ENCODE assay signal across 9 cellular contexts in genomic region chr11:111923351-111923788, GRCh38. TPM values are rescaled to one million over a fixed set of nuclear protein-coding genes. Genes with fewer than 3 reads are reported as not detected.
A peak's percentile ranks its signal among the peaks of the same experiment; 100 is the strongest.
DNase-seq lines count a peak whose midpoint lies in the region; TF ChIP-seq lines count a peak whose summit lies in the region.
"Had no signal": no experiment of that assay in that cellular context is flagged by ENCODE, and none has a peak within 500 bp of the region (broad histone marks: within the 10 kb centered on the region; RNA-seq: fewer than 3 reads in every experiment).

No MANE protein-coding gene starts in this region.

- no peaks in the 10 kb centered on the region for H3K36me3 ChIP-seq in OCI-LY3 (replicated peaks; ENCODE audit: low read depth, low read length)
- H3K36me3 ChIP-seq in mesenchymal stem cell (ENCODE audit: control insufficient read depth in 1 of 2, insufficient read depth in 2 of 2, low read depth in 1 of 2, low read length in 2 of 2): no peaks in the 10 kb centered on the region
- H3K36me3 ChIP-seq in thyroid gland: no peaks in the 10 kb centered on the region

- TF ChIP-seq CTCF in OCI-LY3 (IDR thresholded peaks at IDR 0.05; ENCODE audit: low read depth, low read length): no peak
- no peak for TF ChIP-seq CTCF in dorsolateral prefrontal cortex (IDR thresholded peaks at IDR 0.05 in 54 of 56, conservative IDR thresholded peaks at IDR 0.05 in 2 of 56; ENCODE audit: low read depth in 1 of 56, partially characterized antibody in 56 of 56)
- TF ChIP-seq CTCF in thyroid gland (IDR thresholded peaks at IDR 0.05): no peak
- no peak for TF ChIP-seq CTCF in lower leg skin (IDR thresholded peaks at IDR 0.05)

- no peak overlapping the region for H3K14ac ChIP-seq in mesenchymal stem cell (ENCODE audit: low read length in 2 of 2)

- H4K91ac ChIP-seq in mesenchymal stem cell (ENCODE audit: low read length): no peak overlapping the region

- peak overlapping the region in 1 of 2 experiments; percentile 31 for H2BK12ac ChIP-seq in mesenchymal stem cell (ENCODE audit: low read length in 2 of 2)

- no peak overlapping the region for H3K4me2 ChIP-seq in OCI-LY3 (ENCODE audit: low read length)
- H3K4me2 ChIP-seq in mesenchymal stem cell (ENCODE audit: low read length, poor library complexity, severe bottlenecking): peak overlapping the region; percentile 1

- no peak for DNase-seq in dorsolateral prefrontal cortex
- DNase-seq in mesenchymal stem cell: peak; percentile 66
- DNase-seq in thyroid gland: no peak
- no peak for DNase-seq in cerebellum (ENCODE audit: low spot score)
- DNase-seq in T-helper 9 cell: no peak
- no peak for DNase-seq in activated CD8-positive, alpha-beta memory T cell treated with anti-CD3 and anti-CD28 coated beads, Interleukin-2, amount 50 U/mL, for 48 hours
- DNase-seq in lower leg skin (ENCODE audit: low spot score in 2 of 2): no peak
- DNase-seq: stimulated activated CD4-positive, alpha-beta T cell treated with anti-CD3 and anti-CD28 coated beads, Interleukin-1b, Interleukin-23, amount 100 ng/mL, for 48 hours had no signal

- no peaks in the 10 kb centered on the region for H3K79me1 ChIP-seq in mesenchymal stem cell (replicated peaks; ENCODE audit: low read length, poor library complexity, severe bottlenecking)

- H4K8ac ChIP-seq in mesenchymal stem cell (ENCODE audit: low read length): no peak overlapping the region

- intact Hi-C loops in dorsolateral prefrontal cortex (cut with DNase I) (no loop called here), thyroid gland (cut with DNase I) (no loop called here), lower leg skin (cut with DNase I; ENCODE audit: low total_unique reads) (no loop called here)

- no peak overlapping the region for H2AK5ac ChIP-seq in mesenchymal stem cell (ENCODE audit: low read length, severe bottlenecking)

- H3K9ac ChIP-seq in OCI-LY3 (ENCODE audit: low read length) (no peak overlapping the region), mesenchymal stem cell (ENCODE audit: low read length) (peak overlapping the region; percentile 93)

- peak overlapping the region in 1 of 2 experiments; percentile 11 for H3K4ac ChIP-seq in mesenchymal stem cell (ENCODE audit: low read depth in 1 of 2, low read length in 2 of 2)

- no peaks in the 10 kb centered on the region for H4K20me1 ChIP-seq in OCI-LY3 (ENCODE audit: insufficient read depth, low read length)

- H3K4me1 ChIP-seq in OCI-LY3 (ENCODE audit: low read length) (peaks cover 4% of the 10 kb centered on the region), mesenchymal stem cell (ENCODE audit: control insufficient read depth, insufficient read depth, low read depth, low read length) (peaks cover 16% of the 10 kb centered on the region), thyroid gland (peaks cover 34 to 51% of the 10 kb centered on the region in 2 donors)

- H3K79me2 ChIP-seq in OCI-LY3 (ENCODE audit: low read length): no peaks in the 10 kb centered on the region

- no peak overlapping the region for H2BK15ac ChIP-seq in mesenchymal stem cell (ENCODE audit: low read depth, poor library complexity, severe bottlenecking)

- H3K27ac ChIP-seq in OCI-LY3 (ENCODE audit: low read length): no peak overlapping the region
- peak overlapping the region in 57 of 59 donors; percentile 11 to 95 (median 79) for H3K27ac ChIP-seq in dorsolateral prefrontal cortex
- peak overlapping the region; percentile 33 for H3K27ac ChIP-seq in mesenchymal stem cell (ENCODE audit: low read length, poor library complexity, severe bottlenecking)
- peak overlapping the region; percentile 83 to 95 (median 94) for H3K27ac ChIP-seq in thyroid gland

- no peak overlapping the region for H2BK120ac ChIP-seq in mesenchymal stem cell (ENCODE audit: low read depth, low read length)

- TF ChIP-seq POLR2A in thyroid gland (IDR thresholded peaks at IDR 0.05): no peak
- TF ChIP-seq POLR2A in lower leg skin (IDR thresholded peaks at IDR 0.05): no peak

- no peak overlapping the region for H3K23ac ChIP-seq in mesenchymal stem cell (ENCODE audit: low read length in 2 of 2)

- H3K4me3 ChIP-seq in OCI-LY3 (ENCODE audit: low read length) (no peak overlapping the region), dorsolateral prefrontal cortex (peak overlapping the region in 8 of 59 donors; percentile 0 to 17 (median 4)), mesenchymal stem cell (ENCODE audit: insufficient read depth in 1 of 2, low read depth in 1 of 2, low read length in 2 of 2) (peak overlapping the region in 1 of 2 experiments; percentile 64), thyroid gland (replicated peaks in 1 of 3) (no peak overlapping the region), lower leg skin (ENCODE audit: low read depth, poor library complexity, severe bottlenecking) (no peak overlapping the region)

- peak overlapping the region in 1 of 2 experiments; percentile 17 for H3K18ac ChIP-seq in mesenchymal stem cell (ENCODE audit: low read depth in 1 of 2, low read length in 2 of 2)

- WGBS in mesenchymal stem cell: 14% methylated on average over 4 of the region's 5 CpGs
- WGBS in thyroid gland, 2 donors: 14 to 29% methylated on average over 5 of the region's 5 CpGs
- WGBS in lower leg skin, 2 donors: 19 to 20% methylated on average over 5 of the region's 5 CpGs

- H3K9me3 ChIP-seq in OCI-LY3 (ENCODE audit: insufficient read depth, low read length): no peaks in the 10 kb centered on the region
- no peaks in the 10 kb centered on the region for H3K9me3 ChIP-seq in mesenchymal stem cell (ENCODE audit: control insufficient read depth, low read length)
- H3K9me3 ChIP-seq in thyroid gland: no peaks in the 10 kb centered on the region

- H3K27me3 ChIP-seq in OCI-LY3 (ENCODE audit: low read depth, low read length): peaks cover 5% of the 10 kb centered on the region; the same call in 1 of the 2 replicates
- H3K27me3 ChIP-seq in dorsolateral prefrontal cortex: no peaks in the 10 kb centered on the region
- H3K27me3 ChIP-seq in mesenchymal stem cell (ENCODE audit: control insufficient read depth in 1 of 2, insufficient read depth in 1 of 2, low read length in 2 of 2): no peaks in the 10 kb centered on the region
- no peaks in the 10 kb centered on the region for H3K27me3 ChIP-seq in thyroid gland

- H2AFZ ChIP-seq in OCI-LY3 (ENCODE audit: low read depth, low read length) (peak overlapping the region; percentile 88), mesenchymal stem cell (ENCODE audit: low read depth, low read length) (no peak overlapping the region)

- H2BK5ac ChIP-seq in mesenchymal stem cell (ENCODE audit: low read depth, low read length, poor library complexity, severe bottlenecking): no peak overlapping the region

RNA-seq across cellular contexts. Expression of gene C11orf52, which starts 4.7 kb away (rescaled TPM):
- 1 to 10 TPM in 61 of 120 experiments, under 1 TPM in 30, not detected in 29; 0.40 to 4.0 (median 1.3) TPM for total RNA-seq in dorsolateral prefrontal cortex
- polyA plus RNA-seq in mesenchymal stem cell (2013, experiment 1 of 2): 0.41 TPM
- 0.30 TPM for polyA plus RNA-seq in mesenchymal stem cell (2013, experiment 2 of 2)
- total RNA-seq in thyroid gland: 10 to 100 TPM; 21.7 to 33.4 (median 24.9) TPM
- not detected for total RNA-seq in cerebellum
- 10 to 100 TPM in 3 of 4 donors, 1 to 10 TPM in 1; 6.2 to 16.1 (median 12.4) TPM for total RNA-seq in lower leg skin

RNA-seq across cellular contexts. Expression of gene HSPB2, which starts 10.8 kb away (rescaled TPM):
- total RNA-seq in dorsolateral prefrontal cortex: 10 to 100 TPM in 1 of 120 experiments, 1 to 10 TPM in 113, under 1 TPM in 6; 0.56 to 10.0 (median 2.8) TPM
- 0.10 TPM for polyA plus RNA-seq in mesenchymal stem cell (2013, experiment 1 of 2)
- polyA plus RNA-seq in mesenchymal stem cell (2013, experiment 2 of 2): not detected
- total RNA-seq in thyroid gland: under 1 TPM in 1 of 4 donors, not detected in 3; 0.22 TPM
- total RNA-seq in cerebellum: 0.27 TPM
- 1 to 10 TPM in 3 of 4 donors, not detected in 1; 1.2 to 6.7 (median 1.5) TPM for total RNA-seq in lower leg skin

RNA-seq across cellular contexts. Expression of gene CRYAB, which starts 11.8 kb away (rescaled TPM):
- 1,000 to 10,000 TPM in 61 of 120 experiments, 100 to 1,000 TPM in 59; 265 to 3,917 (median 1,020) TPM for total RNA-seq in dorsolateral prefrontal cortex
- polyA plus RNA-seq in mesenchymal stem cell (2013, experiment 1 of 2): 9.0 TPM
- 9.8 TPM for polyA plus RNA-seq in mesenchymal stem cell (2013, experiment 2 of 2)
- 100 to 1,000 TPM; 174 to 350 (median 250) TPM for total RNA-seq in thyroid gland
- total RNA-seq in cerebellum: 6.0 TPM
- 100 to 1,000 TPM; 130 to 209 (median 200) TPM for total RNA-seq in lower leg skin

RNA-seq across cellular contexts. Expression of gene DIXDC1, which starts 13.8 kb away (rescaled TPM):
- total RNA-seq in dorsolateral prefrontal cortex (10 to 100 TPM; 32.0 to 84.9 (median 55.1) TPM), thyroid gland (10 to 100 TPM; 30.5 to 41.3 (median 38.2) TPM), cerebellum (45.7 TPM), lower leg skin (10 to 100 TPM; 13.6 to 21.5 (median 20.3) TPM)
- 8.6 TPM for polyA plus RNA-seq in mesenchymal stem cell (2013, experiment 1 of 2)
- 8.7 TPM for polyA plus RNA-seq in mesenchymal stem cell (2013, experiment 2 of 2)

RNA-seq across cellular contexts. Expression of gene CFAP68, which starts 44.0 kb away (rescaled TPM):
- 10 to 100 TPM in 114 of 120 experiments, 1 to 10 TPM in 6; 7.3 to 30.0 (median 16.4) TPM for total RNA-seq in dorsolateral prefrontal cortex
- polyA plus RNA-seq in mesenchymal stem cell (2013, experiment 1 of 2): 14.6 TPM
- polyA plus RNA-seq in mesenchymal stem cell (2013, experiment 2 of 2): 13.8 TPM
- 10 to 100 TPM; 24.7 to 47.1 (median 38.0) TPM for total RNA-seq in thyroid gland
- 13.2 TPM for total RNA-seq in cerebellum
- total RNA-seq in lower leg skin: 10 to 100 TPM; 26.2 to 45.2 (median 29.1) TPM

Comparison
In these comparisons a context has a peak if more than half of its experiments do, and no peak if none do; other contexts are left out.
1. RNA of gene CRYAB, which starts 11.8 kb away (total RNA-seq): 265 to 3,917 TPM in dorsolateral prefrontal cortex, 174 to 350 TPM in thyroid gland and 130 to 209 TPM in lower leg skin; 6.0 TPM in cerebellum (single experiment); every median in the first group is over 10 times any median in the second.